ENCODE assay signal across 19 cellular contexts in the genomic region with DNA sequence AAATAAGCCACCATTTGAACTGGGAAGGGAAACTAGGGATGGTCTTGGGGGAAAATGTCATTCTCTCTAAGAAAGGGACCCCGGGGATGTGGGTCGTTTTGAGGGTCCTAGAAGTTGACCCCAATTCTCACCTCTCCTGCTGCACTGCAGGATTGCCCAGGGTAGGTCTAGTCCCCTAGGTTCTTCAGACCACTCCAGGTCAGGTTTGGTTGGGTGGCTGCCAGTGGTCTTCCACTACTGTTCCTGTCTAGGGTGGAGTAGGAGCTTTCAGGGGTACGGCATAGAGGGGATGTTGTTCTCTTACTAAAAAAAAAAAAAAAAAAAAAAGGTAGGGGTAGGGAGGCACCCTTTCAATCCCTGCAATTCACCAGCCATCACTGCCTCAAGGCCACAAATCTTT. TPM values are rescaled to one million over a fixed set of nuclear protein-coding genes. Genes with fewer than 3 reads are reported as not detected.
A peak's percentile ranks its signal among the peaks of the same experiment; 100 is the strongest.
DNase-seq lines count a peak whose midpoint lies in the region; ATAC-seq and TF ChIP-seq lines count a peak whose summit lies in the region.
"Had no signal": no experiment of that assay in that cellular context is flagged by ENCODE, and none has a peak within 500 bp of the region (broad histone marks: within the 10 kb centered on the region; RNA-seq: fewer than 3 reads in every experiment).

No MANE protein-coding gene starts in this region.

- peak overlapping the region; percentile 40 for H3K4me3 Mint-ChIP-seq in natural killer cell
- no peak overlapping the region for H3K4me3 Mint-ChIP-seq in natural killer cell treated with Interleukin-12 subunit alpha and Interleukin-12 subunit beta and Interleukin-15 and Interleukin-18, amount 100 ng/mL, for 72 hours
- H3K4me3 Mint-ChIP-seq in brain: peak overlapping the region in 3 of 5 experiments; percentile 88 to 96 (median 89)
- H3K4me3 Mint-ChIP-seq in nephron: peak overlapping the region; percentile 85 to 90 (median 89)
- H3K4me3 Mint-ChIP-seq in activated T-helper 2 cell treated with anti-CD3 and anti-CD28 coated beads, Interferon-gamma antibody, Interleukin-2, Interleukin-4, amounts not matched to agents 10 μg/mL and 5 μg/mL and 100 μg/mL, durations not matched to agents 14 hours and 24 hours and 36 hours (ENCODE audit: low read depth): no peak overlapping the region
- H3K4me3 Mint-ChIP-seq: activated naive CD8-positive, alpha-beta T cell treated with anti-CD3 and anti-CD28 coated beads for 36 hours had no signal

- intact Hi-C loops in natural killer cell (cut with micrococcal nuclease) (loop anchor here (2.0 to 10.0 kb wide), 2 partner anchors 17 to 269 kb away; a partner anchor contains a TSS), uterus (cut with DNase I; ENCODE audit: low total_unique reads) (no loop called here)
- intact Hi-C loops in activated T-helper 2 cell treated with anti-CD3 and anti-CD28 coated beads, Interferon-gamma antibody, Interleukin-2, Interleukin-4, amounts not matched to agents 10 μg/mL and 5 μg/mL and 100 μg/mL, durations not matched to agents 14 hours and 24 hours and 36 hours (cut with micrococcal nuclease): loop anchor here (10.0 kb wide), 2 partner anchors 359 to 1011 kb away; a partner anchor contains a TSS

- no peak overlapping the region for H3K27ac Mint-ChIP-seq in natural killer cell
- no peak overlapping the region for H3K27ac Mint-ChIP-seq in natural killer cell treated with Interleukin-12 subunit alpha and Interleukin-12 subunit beta and Interleukin-15 and Interleukin-18, amount 100 ng/mL, for 72 hours
- H3K27ac Mint-ChIP-seq in brain: peak overlapping the region in 2 of 5 experiments; percentile 67 to 97
- peak overlapping the region; percentile 93 to 97 (median 95) for H3K27ac Mint-ChIP-seq in nephron
- H3K27ac Mint-ChIP-seq in activated T-helper 2 cell treated with anti-CD3 and anti-CD28 coated beads, Interferon-gamma antibody, Interleukin-2, Interleukin-4, amounts not matched to agents 10 μg/mL and 5 μg/mL and 100 μg/mL, durations not matched to agents 14 hours and 24 hours and 36 hours: no peak overlapping the region
- H3K27ac Mint-ChIP-seq: activated naive CD8-positive, alpha-beta T cell treated with anti-CD3 and anti-CD28 coated beads for 36 hours had no signal

- H3K27me3 ChIP-seq in uterus: peaks cover 0 to 21% of the 10 kb centered on the region in 2 donors

- H3K27me3 Mint-ChIP-seq in natural killer cell (ENCODE audit: low read depth in 2 of 2) (peaks cover 45 to 55% of the 10 kb centered on the region in 2 donors), brain (peaks cover 98% of the 10 kb centered on the region), nephron (ENCODE audit: low read depth) (peaks cover 25% of the 10 kb centered on the region)
- H3K27me3 Mint-ChIP-seq in natural killer cell treated with Interleukin-12 subunit alpha and Interleukin-12 subunit beta and Interleukin-15 and Interleukin-18, amount 100 ng/mL, for 72 hours: peaks cover 44 to 48% of the 10 kb centered on the region in 2 donors
- H3K27me3 Mint-ChIP-seq in activated T-helper 2 cell treated with anti-CD3 and anti-CD28 coated beads, Interferon-gamma antibody, Interleukin-2, Interleukin-4, amounts not matched to agents 10 μg/mL and 5 μg/mL and 100 μg/mL, durations not matched to agents 14 hours and 24 hours and 36 hours (ENCODE audit: low read depth): peaks cover 76% of the 10 kb centered on the region

- H3K27ac ChIP-seq in uterus: peak overlapping the region in 1 of 2 donors; percentile 84
- H3K27ac ChIP-seq: parathyroid adenoma had no signal

- H3K4me1 Mint-ChIP-seq in natural killer cell: peaks cover 20 to 44% of the 10 kb centered on the region in 2 donors
- peaks cover 23 to 27% of the 10 kb centered on the region in 2 donors for H3K4me1 Mint-ChIP-seq in natural killer cell treated with Interleukin-12 subunit alpha and Interleukin-12 subunit beta and Interleukin-15 and Interleukin-18, amount 100 ng/mL, for 72 hours (ENCODE audit: low read depth in 2 of 2)
- peaks cover 29% of the 10 kb centered on the region for H3K4me1 Mint-ChIP-seq in brain
- peaks cover 62% of the 10 kb centered on the region for H3K4me1 Mint-ChIP-seq in nephron
- H3K4me1 Mint-ChIP-seq in activated T-helper 2 cell treated with anti-CD3 and anti-CD28 coated beads, Interferon-gamma antibody, Interleukin-2, Interleukin-4, amounts not matched to agents 10 μg/mL and 5 μg/mL and 100 μg/mL, durations not matched to agents 14 hours and 24 hours and 36 hours (ENCODE audit: low read depth): peaks cover 17% of the 10 kb centered on the region

- no peaks in the 10 kb centered on the region for H3K9me3 Mint-ChIP-seq in natural killer cell
- H3K9me3 Mint-ChIP-seq in natural killer cell treated with Interleukin-12 subunit alpha and Interleukin-12 subunit beta and Interleukin-15 and Interleukin-18, amount 100 ng/mL, for 72 hours: no peaks in the 10 kb centered on the region
- peaks cover 0 to 5% (median 0%) of the 10 kb centered on the region in 5 experiments for H3K9me3 Mint-ChIP-seq in brain
- H3K9me3 Mint-ChIP-seq in nephron: no peaks in the 10 kb centered on the region
- no peaks in the 10 kb centered on the region for H3K9me3 Mint-ChIP-seq in activated T-helper 2 cell treated with anti-CD3 and anti-CD28 coated beads, Interferon-gamma antibody, Interleukin-2, Interleukin-4, amounts not matched to agents 10 μg/mL and 5 μg/mL and 100 μg/mL, durations not matched to agents 14 hours and 24 hours and 36 hours
- H3K9me3 Mint-ChIP-seq: activated naive CD8-positive, alpha-beta T cell treated with anti-CD3 and anti-CD28 coated beads for 36 hours; central memory CD8-positive, alpha-beta T cell had no signal

- no peaks in the 10 kb centered on the region for H3K9me3 ChIP-seq in uterus
- H3K9me3 ChIP-seq: mucosa of descending colon had no signal

- H3K4me1 ChIP-seq in uterus: no peaks in the 10 kb centered on the region
- H3K4me1 ChIP-seq: parathyroid adenoma had no signal

- ATAC-seq in natural killer cell: no peak
- ATAC-seq in natural killer cell treated with Interleukin-12 subunit alpha and Interleukin-12 subunit beta and Interleukin-15 and Interleukin-18, amount 100 ng/mL, for 72 hours: no peak

- H3K4me3 ChIP-seq in uterus: peak overlapping the region; percentile 32 to 49
- H3K4me3 ChIP-seq: mucosa of descending colon had no signal

- H3K36me3 Mint-ChIP-seq in natural killer cell (no peaks in the 10 kb centered on the region), brain (no peaks in the 10 kb centered on the region), nephron (ENCODE audit: low read depth) (no peaks in the 10 kb centered on the region)
- H3K36me3 Mint-ChIP-seq in natural killer cell treated with Interleukin-12 subunit alpha and Interleukin-12 subunit beta and Interleukin-15 and Interleukin-18, amount 100 ng/mL, for 72 hours: no peaks in the 10 kb centered on the region
- peaks cover 5% of the 10 kb centered on the region for H3K36me3 Mint-ChIP-seq in activated T-helper 2 cell treated with anti-CD3 and anti-CD28 coated beads, Interferon-gamma antibody, Interleukin-2, Interleukin-4, amounts not matched to agents 10 μg/mL and 5 μg/mL and 100 μg/mL, durations not matched to agents 14 hours and 24 hours and 36 hours (ENCODE audit: low read depth)

- no peaks in the 10 kb centered on the region for H3K36me3 ChIP-seq in uterus

- no peak for TF ChIP-seq POLR2A in uterus (IDR thresholded peaks at IDR 0.05)

- TF ChIP-seq CTCF in natural killer cell (IDR thresholded peaks at IDR 0.05): no peak
- TF ChIP-seq CTCF in brain (conservative IDR thresholded peaks at IDR 0.05): no peak
- TF ChIP-seq CTCF in nephron (IDR thresholded peaks at IDR 0.05; ENCODE audit: unreplicated experiment in 3 of 3): no peak
- no peak for TF ChIP-seq CTCF in uterus (IDR thresholded peaks at IDR 0.05)

- no peak for DNase-seq in natural killer cell
- no peak for DNase-seq in natural killer cell treated with Interleukin-12 subunit alpha and Interleukin-12 subunit beta and Interleukin-15 and Interleukin-18, amount 100 ng/mL, for 72 hours (ENCODE audit: low spot score)
- DNase-seq in uterus: no peak
- DNase-seq in activated T-helper 2 cell treated with anti-CD3 and anti-CD28 coated beads, Interferon-gamma antibody, Interleukin-2, Interleukin-4, amounts not matched to agents 10 μg/mL and 5 μg/mL and 100 μg/mL, durations not matched to agents 14 hours and 24 hours and 36 hours (ENCODE audit: low spot score): no peak
- DNase-seq in T-helper 9 cell: no peak
- no peak for DNase-seq in stimulated activated CD8-positive, alpha-beta memory T cell treated with anti-CD3 and anti-CD28 coated beads, Interleukin-4, amount 100 ng/mL, for 48 hours
- DNase-seq: activated CD4-positive, alpha-beta T cell treated with anti-CD3 and anti-CD28 coated beads, Interleukin-2, amount 50 U/mL, for 1 hour; activated naive CD8-positive, alpha-beta T cell treated with anti-CD3 and anti-CD28 coated beads for 36 hours; activated T-cell treated with anti-CD3 and anti-CD28 coated beads, Interleukin-2, amount 50 U/mL, for 1 hour; glutamatergic neuron; NCI-H187 treated with DMSO at 0.1 percent for 48 hours; stimulated activated CD4-positive, alpha-beta T cell treated with anti-CD3 and anti-CD28 coated beads, Interleukin-15, amount 100 ng/mL, for 24 hours; substantia nigra had no signal

RNA-seq across cellular contexts. Expression of a gene that starts 7.3 kb away (rescaled TPM):
- not detected for total RNA-seq in natural killer cell
- total RNA-seq in natural killer cell treated with Interleukin-12 subunit alpha and Interleukin-12 subunit beta and Interleukin-15 and Interleukin-18, amount 100 ng/mL, for 72 hours: not detected
- polyA plus RNA-seq in brain (ENCODE audit: insufficient read depth, low read depth, low replicate concordance): not detected
- 1 to 10 TPM in 1 of 4 donors, under 1 TPM in 2, not detected in 1; 0.29 to 7.2 (median 0.35) TPM for total RNA-seq in uterus
- total RNA-seq in activated T-helper 2 cell treated with anti-CD3 and anti-CD28 coated beads, Interferon-gamma antibody, Interleukin-2, Interleukin-4, amounts not matched to agents 10 μg/mL and 5 μg/mL and 100 μg/mL, durations not matched to agents 14 hours and 24 hours and 36 hours: not detected in 2 replicates
- total RNA-seq: A172; activated naive CD8-positive, alpha-beta T cell treated with anti-CD3 and anti-CD28 coated beads for 36 hours; mucosa of descending colon had no signal

RNA-seq across cellular contexts. Expression of a gene that starts 12.2 kb away (rescaled TPM):
- total RNA-seq in natural killer cell (not detected), uterus (10 to 100 TPM in 1 of 4 donors, 1 to 10 TPM in 2, not detected in 1; 1.2 to 20.4 (median 2.1) TPM)
- total RNA-seq in natural killer cell treated with Interleukin-12 subunit alpha and Interleukin-12 subunit beta and Interleukin-15 and Interleukin-18, amount 100 ng/mL, for 72 hours: not detected
- not detected for polyA plus RNA-seq in brain (ENCODE audit: insufficient read depth, low read depth, low replicate concordance)
- not detected in 2 replicates for total RNA-seq in activated T-helper 2 cell treated with anti-CD3 and anti-CD28 coated beads, Interferon-gamma antibody, Interleukin-2, Interleukin-4, amounts not matched to agents 10 μg/mL and 5 μg/mL and 100 μg/mL, durations not matched to agents 14 hours and 24 hours and 36 hours
- total RNA-seq: activated naive CD8-positive, alpha-beta T cell treated with anti-CD3 and anti-CD28 coated beads for 36 hours had no signal

RNA-seq across cellular contexts. Expression of a gene that starts 16.1 kb away (rescaled TPM):
- not detected for total RNA-seq in natural killer cell
- not detected for total RNA-seq in natural killer cell treated with Interleukin-12 subunit alpha and Interleukin-12 subunit beta and Interleukin-15 and Interleukin-18, amount 100 ng/mL, for 72 hours
- not detected for polyA plus RNA-seq in brain (ENCODE audit: insufficient read depth, low read depth, low replicate concordance)
- 1 to 10 TPM in 3 of 4 donors, not detected in 1; 1.5 to 7.8 (median 1.7) TPM for total RNA-seq in uterus
- not detected in 2 replicates for total RNA-seq in activated T-helper 2 cell treated with anti-CD3 and anti-CD28 coated beads, Interferon-gamma antibody, Interleukin-2, Interleukin-4, amounts not matched to agents 10 μg/mL and 5 μg/mL and 100 μg/mL, durations not matched to agents 14 hours and 24 hours and 36 hours
- total RNA-seq: activated naive CD8-positive, alpha-beta T cell treated with anti-CD3 and anti-CD28 coated beads for 36 hours; mucosa of descending colon had no signal

RNA-seq across cellular contexts. Expression of a gene that starts 16.8 kb away (rescaled TPM):
- total RNA-seq in natural killer cell (under 1 TPM in 1 of 3 donors, not detected in 2; 0.20 TPM), uterus (10 to 100 TPM in 1 of 4 donors, 1 to 10 TPM in 1, not detected in 2; 3.5 to 10.2 TPM)
- total RNA-seq in natural killer cell treated with Interleukin-12 subunit alpha and Interleukin-12 subunit beta and Interleukin-15 and Interleukin-18, amount 100 ng/mL, for 72 hours: not detected
- not detected for polyA plus RNA-seq in brain (ENCODE audit: insufficient read depth, low read depth, low replicate concordance)
- not detected in 2 replicates for total RNA-seq in activated T-helper 2 cell treated with anti-CD3 and anti-CD28 coated beads, Interferon-gamma antibody, Interleukin-2, Interleukin-4, amounts not matched to agents 10 μg/mL and 5 μg/mL and 100 μg/mL, durations not matched to agents 14 hours and 24 hours and 36 hours
- total RNA-seq: A172; activated naive CD8-positive, alpha-beta T cell treated with anti-CD3 and anti-CD28 coated beads for 36 hours; mucosa of descending colon had no signal

RNA-seq across cellular contexts. Expression of a gene that starts 31.1 kb away (rescaled TPM):
- total RNA-seq in natural killer cell (not detected), uterus (10 to 100 TPM in 1 of 4 donors, 1 to 10 TPM in 2, not detected in 1; 1.3 to 12.4 (median 3.2) TPM)
- not detected for total RNA-seq in natural killer cell treated with Interleukin-12 subunit alpha and Interleukin-12 subunit beta and Interleukin-15 and Interleukin-18, amount 100 ng/mL, for 72 hours
- not detected for polyA plus RNA-seq in brain (ENCODE audit: insufficient read depth, low read depth, low replicate concordance)
- not detected in 2 replicates for total RNA-seq in activated T-helper 2 cell treated with anti-CD3 and anti-CD28 coated beads, Interferon-gamma antibody, Interleukin-2, Interleukin-4, amounts not matched to agents 10 μg/mL and 5 μg/mL and 100 μg/mL, durations not matched to agents 14 hours and 24 hours and 36 hours
- total RNA-seq: activated naive CD8-positive, alpha-beta T cell treated with anti-CD3 and anti-CD28 coated beads for 36 hours; mucosa of descending colon had no signal

Comparison
In these comparisons a context has a peak if more than half of its experiments do, and no peak if none do; other contexts are left out.
1. H3K4me3 Mint-ChIP-seq: peak in natural killer cell (single experiment), brain (3 of 5) and nephron (3 of 3); none in natural killer cell treated with Interleukin-12 subunit alpha and Interleukin-12 subunit beta and Interleukin-15 and Interleukin-18, amount 100 ng/mL, for 72 hours (single experiment) and activated T-helper 2 cell treated with anti-CD3 and anti-CD28 coated beads, Interferon-gamma antibody, Interleukin-2, Interleukin-4, amounts not matched to agents 10 μg/mL and 5 μg/mL and 100 μg/mL, durations not matched to agents 14 hours and 24 hours and 36 hours (single experiment).
2. H3K27ac Mint-ChIP-seq: peak in nephron (3 of 3); none in natural killer cell (0 of 2), natural killer cell treated with Interleukin-12 subunit alpha and Interleukin-12 subunit beta and Interleukin-15 and Interleukin-18, amount 100 ng/mL, for 72 hours (0 of 2) and activated T-helper 2 cell treated with anti-CD3 and anti-CD28 coated beads, Interferon-gamma antibody, Interleukin-2, Interleukin-4, amounts not matched to agents 10 μg/mL and 5 μg/mL and 100 μg/mL, durations not matched to agents 14 hours and 24 hours and 36 hours (single experiment).